Comparison of ENCODE assay signal across 8 cellular contexts in the genomic region with DNA sequence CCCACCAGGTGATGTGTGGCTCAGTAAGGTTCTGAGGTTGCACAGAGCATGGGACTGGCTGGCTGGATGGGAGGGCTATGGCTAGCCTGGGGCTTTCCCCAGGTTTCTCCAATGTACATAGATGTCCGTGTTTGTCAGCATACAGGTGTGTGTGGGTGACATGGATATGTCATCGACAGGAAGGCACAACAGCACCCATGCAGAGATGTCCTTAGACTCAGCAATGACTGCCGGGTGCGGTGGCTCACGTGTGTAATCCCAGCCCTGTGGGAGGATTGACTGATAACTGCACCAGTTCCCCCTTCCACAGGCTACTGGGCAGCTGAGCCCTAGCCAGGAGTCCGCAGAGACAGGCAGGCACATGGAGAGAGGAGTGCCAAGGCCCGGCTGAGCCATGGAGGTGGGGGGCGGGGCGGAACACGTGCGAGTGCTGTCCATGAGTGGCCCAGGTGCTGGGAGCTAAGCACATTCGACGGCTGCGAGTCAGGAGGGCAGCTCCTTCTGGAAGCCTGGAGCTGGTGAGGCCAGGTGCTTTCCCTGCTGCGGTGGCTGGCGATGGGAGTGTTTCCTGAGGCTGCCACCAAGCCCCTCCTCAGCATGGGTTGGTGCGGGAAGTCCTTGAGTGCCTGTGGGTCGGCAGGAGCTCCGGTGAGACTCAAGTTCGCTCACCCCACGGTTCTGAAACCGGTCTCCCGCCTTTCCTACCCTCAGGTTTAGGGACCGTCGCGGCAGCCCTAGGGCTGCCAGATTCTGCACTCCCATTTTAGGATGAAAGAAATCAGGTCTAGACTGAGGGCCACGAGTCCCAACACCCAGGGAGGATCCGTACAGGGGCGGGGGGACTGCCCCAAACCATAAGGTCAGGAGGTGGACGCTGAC. TPM values are rescaled to one million over a fixed set of nuclear protein-coding genes. Genes with fewer than 3 reads are reported as not detected.
DNase-seq lines count a peak whose midpoint lies in the region; ATAC-seq, FAIRE-seq and TF ChIP-seq lines count a peak whose summit lies in the region.

No MANE protein-coding gene starts in this region.

- no peak for FAIRE-seq in pancreas (lab: Jason Lieb, UNC)

- intact Hi-C loops in pancreas (cut with DNase I) = no loop called here

- TF ChIP-seq CTCF in AG10803 (conservative IDR thresholded peaks at IDR 0.05; ENCODE audit: low read length) = no peak
- no peak for TF ChIP-seq CTCF in fibroblast of the aortic adventitia (IDR thresholded peaks at IDR 0.05; ENCODE audit: insufficient read depth, low read length)
- no peak for TF ChIP-seq CTCF in pancreas (IDR thresholded peaks at IDR 0.05)

- no peaks in the 10 kb centered on the region for H3K27me3 ChIP-seq in pancreas

- peak; percentile 5 for ATAC-seq in GM21723 (IDR thresholded peaks at IDR 0.05; ENCODE audit: unreplicated experiment)
- peak; percentile 36 to 64 (median 46) for ATAC-seq in pancreas
- no peak for ATAC-seq in GM18520 (IDR thresholded peaks at IDR 0.05; ENCODE audit: unreplicated experiment)

- 19 to 22% methylated on average over 30 of the region's 30 CpGs for WGBS in pancreas, 2 donors

- peaks cover 0 to 7% (median 3%) of the 10 kb centered on the region in 3 donors for H3K4me1 ChIP-seq in pancreas

- H3K27ac ChIP-seq in pancreas = peak overlapping the region; percentile 88 to 92 (median 90)

- H3K36me3 ChIP-seq in pancreas = no peaks in the 10 kb centered on the region

- no peaks in the 10 kb centered on the region for H3K9me3 ChIP-seq in pancreas

- H3K4me3 ChIP-seq in AG10803 (ENCODE audit: low read length) (peak overlapping the region; percentile 67), fibroblast of the aortic adventitia (ENCODE audit: low read depth, low read length) (peak overlapping the region; percentile 72), pancreas (peak overlapping the region; percentile 64 to 97 (median 84))

- DNase-seq in AG10803 (ENCODE audit: low read depth) (no peak), NCI-H187 treated with DMSO at 0.1 percent for 48 hours (lab: John Stamatoyannopoulos, UW) (peak; percentile 29), fibroblast of the aortic adventitia (ENCODE audit: low read depth) (no peak), pancreas (peak; percentile 63 to 88 (median 79)), DMS114 treated with DMSO at 0.1 percent for 48 hours (lab: John Stamatoyannopoulos, UW; ENCODE audit: unreplicated experiment) (no peak)
- peak; percentile 73 for DNase-seq in activated CD8-positive, alpha-beta memory T cell treated with anti-CD3 and anti-CD28 coated beads, Interleukin-2, amount 50 U/mL, for 48 hours

RNA-seq across cellular contexts. Expression of a gene that starts 0.9 kb away (rescaled TPM):
- total RNA-seq in fibroblast of the aortic adventitia (ENCODE audit: low replicate concordance) = 23.6 and 37.0 TPM in 2 replicates
- 10 to 100 TPM; 12.2 to 25.7 (median 16.2) TPM for total RNA-seq in pancreas
- polyA plus RNA-seq in pancreas = 10 to 100 TPM; 70.8 to 78.8 TPM

RNA-seq across cellular contexts. Expression of a gene that starts 15.6 kb away (rescaled TPM):
- total RNA-seq in fibroblast of the aortic adventitia (ENCODE audit: low replicate concordance) (0.09 TPM in 1 of 2 replicates, not detected in the other), pancreas (under 1 TPM in 5 of 6 donors, not detected in 1; 0.14 to 0.44 (median 0.16) TPM)
- polyA plus RNA-seq in pancreas = under 1 TPM; 0.21 to 0.27 TPM

RNA-seq across cellular contexts. Expression of a gene that starts 29.5 kb away (rescaled TPM):
- total RNA-seq in fibroblast of the aortic adventitia (ENCODE audit: low replicate concordance) = not detected in 2 replicates
- total RNA-seq in pancreas = not detected
- polyA plus RNA-seq in pancreas = not detected

RNA-seq across cellular contexts. Expression of a gene that starts 39.5 kb away (rescaled TPM):
- total RNA-seq in fibroblast of the aortic adventitia (ENCODE audit: low replicate concordance) (16.9 and 91.0 TPM in 2 replicates), pancreas (100 to 1,000 TPM in 1 of 6 donors, 10 to 100 TPM in 5; 30.6 to 158 (median 52.3) TPM)
- polyA plus RNA-seq in pancreas = 10 to 100 TPM; 25.4 to 36.9 TPM

RNA-seq across cellular contexts. Expression of a gene that starts 46.1 kb away (rescaled TPM):
- total RNA-seq in fibroblast of the aortic adventitia (ENCODE audit: low replicate concordance) (27.6 and 41.8 TPM in 2 replicates), pancreas (10 to 100 TPM; 14.0 to 28.6 (median 16.4) TPM)
- 10 to 100 TPM; 43.6 to 62.4 TPM for polyA plus RNA-seq in pancreas

Comparison
In these comparisons a context has a peak if more than half of its experiments do, and no peak if none do; other contexts are left out.
1. DNase-seq: peak in NCI-H187 treated with DMSO at 0.1 percent for 48 hours (single experiment), activated CD8-positive, alpha-beta memory T cell treated with anti-CD3 and anti-CD28 coated beads, Interleukin-2, amount 50 U/mL, for 48 hours (single experiment) and pancreas (6 of 6); none in AG10803 (single experiment), fibroblast of the aortic adventitia (single experiment) and DMS114 treated with DMSO at 0.1 percent for 48 hours (single experiment).
2. Peak in every context shown above with its lines, with median percentiles within 50 percentile points of each other: H3K4me3 ChIP-seq.